20 cellular contexts compared by ENCODE assay signal in the genomic region with DNA sequence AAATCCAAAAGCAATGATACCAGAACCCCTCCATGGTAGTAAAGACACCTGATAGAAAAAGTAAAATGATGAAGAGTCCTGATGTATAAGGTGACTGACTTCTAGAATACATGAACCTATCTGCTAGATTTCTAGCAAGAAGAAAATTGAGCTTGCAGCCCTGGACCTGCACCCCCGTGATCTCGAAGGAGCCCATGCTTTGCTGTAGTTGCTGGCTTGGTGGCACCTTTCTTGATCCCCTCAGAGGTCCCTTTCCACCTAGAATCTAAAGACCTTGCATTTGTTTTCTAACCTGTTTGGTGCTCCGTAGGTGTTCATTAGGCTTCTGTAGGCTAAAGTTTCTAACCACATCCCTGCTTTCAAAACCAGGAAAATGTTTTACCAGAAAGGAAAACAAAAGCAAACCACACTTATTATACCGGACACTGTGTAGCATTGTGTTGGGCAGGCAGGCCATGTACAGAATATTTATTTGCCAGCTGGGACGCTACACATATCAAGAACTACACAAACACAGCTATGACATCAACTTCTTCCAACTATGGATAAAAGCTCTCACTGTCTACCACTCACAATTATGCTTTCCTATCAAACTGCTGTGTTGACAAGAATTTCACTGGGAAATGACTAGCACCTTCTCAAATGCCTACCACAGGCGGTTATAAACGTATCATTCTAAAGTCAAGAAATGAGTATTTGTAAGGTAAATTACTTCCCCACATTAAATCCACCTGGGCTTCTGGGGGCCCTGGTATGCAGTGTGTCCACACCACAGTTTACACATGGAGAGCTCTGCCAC.
A peak's percentile ranks its signal among the peaks of the same experiment; 100 is the strongest.
DNase-seq lines count a peak whose midpoint lies in the region; TF ChIP-seq lines count a peak whose summit lies in the region.
"Had no signal": no experiment of that assay in that cellular context is flagged by ENCODE, and none has a peak within 500 bp of the region (broad histone marks: within the 10 kb centered on the region; RNA-seq: fewer than 3 reads in every experiment).

No MANE protein-coding gene starts in this region.

- DNase-seq in Caki2 (ENCODE audit: low read depth): peak; percentile 75
- peak; percentile 42 for DNase-seq in NCI-H526 treated with DMSO at 0.1 percent for 48 hours (lab: John Stamatoyannopoulos, UW)
- no peak for DNase-seq in colonic mucosa
- DNase-seq in stimulated activated CD8-positive, alpha-beta memory T cell treated with anti-CD3 and anti-CD28 coated beads, Interleukin-4, amount 100 ng/mL, for 48 hours: no peak
- no peak for DNase-seq in NCI-H2029 treated with DMSO at 0.1 percent for 48 hours (lab: John Stamatoyannopoulos, UW)
- DNase-seq in activated effector memory CD4-positive, alpha-beta T cell treated with Interleukin-2 at 50 U/mL for 16 hours: no peak
- DNase-seq in endothelial cell (ENCODE audit: low spot score): no peak
- DNase-seq: activated T-cell treated with anti-CD3 and anti-CD28 coated beads for 4 hours, glutamatergic neuron, MV-4-11, NCI-H524, OCI-M1, T1000, testis had no signal

- intact Hi-C loops in colonic mucosa (cut with DNase I): no loop called here

- no peaks in the 10 kb centered on the region for H3K36me3 ChIP-seq in colonic mucosa
- H3K36me3 ChIP-seq: esophagus muscularis mucosa, neutrophil, SJCRH30 had no signal

- H3K9me3 ChIP-seq in colonic mucosa: no peaks in the 10 kb centered on the region
- H3K9me3 ChIP-seq: esophagus muscularis mucosa, neutrophil, SJCRH30, testis had no signal

- in situ Hi-C loops in Caki2 (cut with HindIII; ENCODE audit: low pct_unique_long_range_greater_than_20kb, low sequenced_read_pairs): no loop called here

- H3K27me3 Mint-ChIP-seq in nephron (ENCODE audit: low read depth) (no peaks in the 10 kb centered on the region), endothelial cell (ENCODE audit: unreplicated experiment) (no peaks in the 10 kb centered on the region)
- H3K27me3 Mint-ChIP-seq: activated naive CD4-positive, alpha-beta T cell treated with anti-CD3 and anti-CD28 coated beads, Interleukin-2, amount 50 U/mL, for 24 hours; memory B cell had no signal

- H3K4me3 ChIP-seq in colonic mucosa: no peak overlapping the region
- H3K4me3 ChIP-seq: esophagus muscularis mucosa, SJCRH30, testis had no signal

- H3K27ac Mint-ChIP-seq in nephron (peak overlapping the region; percentile 24 to 59 (median 29)), endothelial cell (ENCODE audit: unreplicated experiment) (no peak overlapping the region)
- H3K27ac Mint-ChIP-seq: activated naive CD4-positive, alpha-beta T cell treated with anti-CD3 and anti-CD28 coated beads, Interleukin-2, amount 50 U/mL, for 24 hours; memory B cell had no signal

- H3K4me1 Mint-ChIP-seq in nephron (no peaks in the 10 kb centered on the region), endothelial cell (ENCODE audit: unreplicated experiment) (no peaks in the 10 kb centered on the region)
- H3K4me1 Mint-ChIP-seq: activated naive CD4-positive, alpha-beta T cell treated with anti-CD3 and anti-CD28 coated beads, Interleukin-2, amount 50 U/mL, for 24 hours; memory B cell had no signal

- no peaks in the 10 kb centered on the region for H3K4me1 ChIP-seq in colonic mucosa
- H3K4me1 ChIP-seq: esophagus muscularis mucosa, SJCRH30, testis had no signal

- no peak for TF ChIP-seq CTCF in colonic mucosa (IDR thresholded peaks at IDR 0.05)
- no peak for TF ChIP-seq CTCF in nephron (IDR thresholded peaks at IDR 0.05; ENCODE audit: unreplicated experiment in 3 of 3)
- TF ChIP-seq CTCF in endothelial cell (IDR thresholded peaks at IDR 0.05; ENCODE audit: unreplicated experiment): no peak

- no peak overlapping the region for H3K9ac ChIP-seq in colonic mucosa (ENCODE audit: low read depth in 2 of 2, low read length in 2 of 2)

- H3K27ac ChIP-seq in colonic mucosa: peak overlapping the region; percentile 42
- H3K27ac ChIP-seq: esophagus muscularis mucosa, neutrophil, SJCRH30, testis had no signal

- no peaks in the 10 kb centered on the region for H3K9me3 Mint-ChIP-seq in nephron
- no peaks in the 10 kb centered on the region for H3K9me3 Mint-ChIP-seq in endothelial cell (ENCODE audit: unreplicated experiment)
- H3K9me3 Mint-ChIP-seq: activated naive CD4-positive, alpha-beta T cell treated with anti-CD3 and anti-CD28 coated beads, Interleukin-2, amount 50 U/mL, for 24 hours; memory B cell had no signal

- H3K36me3 Mint-ChIP-seq in nephron (ENCODE audit: low read depth) (peaks cover 26% of the 10 kb centered on the region), endothelial cell (ENCODE audit: low read depth, unreplicated experiment) (no peaks in the 10 kb centered on the region)
- H3K36me3 Mint-ChIP-seq: activated naive CD4-positive, alpha-beta T cell treated with anti-CD3 and anti-CD28 coated beads, Interleukin-2, amount 50 U/mL, for 24 hours; memory B cell had no signal

- H3K27me3 ChIP-seq in colonic mucosa: no peaks in the 10 kb centered on the region
- H3K27me3 ChIP-seq: esophagus muscularis mucosa, neutrophil, SJCRH30, testis had no signal

- H3K4me3 Mint-ChIP-seq in nephron (no peak overlapping the region), endothelial cell (ENCODE audit: unreplicated experiment) (no peak overlapping the region)
- H3K4me3 Mint-ChIP-seq: activated naive CD4-positive, alpha-beta T cell treated with anti-CD3 and anti-CD28 coated beads, Interleukin-2, amount 50 U/mL, for 24 hours; memory B cell had no signal

Comparison
In these comparisons a context has a peak if more than half of its experiments do, and no peak if none do; other contexts are left out.
1. DNase-seq: peak in Caki2 (single experiment) and NCI-H526 treated with DMSO at 0.1 percent for 48 hours (single experiment); none in colonic mucosa (single experiment), stimulated activated CD8-positive, alpha-beta memory T cell treated with anti-CD3 and anti-CD28 coated beads, Interleukin-4, amount 100 ng/mL, for 48 hours (single experiment), NCI-H2029 treated with DMSO at 0.1 percent for 48 hours (single experiment), activated effector memory CD4-positive, alpha-beta T cell treated with Interleukin-2 at 50 U/mL for 16 hours (single experiment) and endothelial cell (single experiment).